ENCODE assay signal across 14 cellular contexts in the genomic region with DNA sequence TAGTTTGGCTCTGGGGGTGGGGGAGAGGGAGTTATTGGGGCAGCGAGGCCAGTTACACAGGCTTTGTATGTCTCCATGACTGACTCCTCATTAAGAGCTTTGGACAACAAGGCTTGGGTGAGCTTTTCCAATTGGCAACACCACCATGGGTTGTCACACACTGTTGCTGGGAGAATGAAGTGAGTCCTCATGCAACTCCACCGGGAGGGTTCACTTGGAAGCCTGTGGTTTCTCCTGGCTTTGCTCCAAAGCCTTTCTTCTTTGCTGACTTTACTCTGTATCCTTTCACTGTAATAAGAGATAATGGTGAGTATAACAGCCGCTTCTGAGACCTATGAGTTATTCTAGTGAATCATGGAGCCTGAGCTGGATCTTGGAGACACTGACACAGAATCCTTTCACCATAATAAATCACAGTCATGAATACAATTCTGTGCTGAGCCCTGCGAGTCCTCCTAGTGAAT. TPM values are rescaled to one million over a fixed set of nuclear protein-coding genes. Genes with fewer than 3 reads are reported as not detected.
DNase-seq lines count a peak whose midpoint lies in the region; ATAC-seq and TF ChIP-seq lines count a peak whose summit lies in the region.
"Had no signal": no experiment of that assay in that cellular context is flagged by ENCODE, and none has a peak within 500 bp of the region (broad histone marks: within the 10 kb centered on the region; RNA-seq: fewer than 3 reads in every experiment).

No MANE protein-coding gene starts in this region.

- no peak overlapping the region for H3K4me3 ChIP-seq in RWPE2 (ENCODE audit: severe bottlenecking)
- H3K4me3 ChIP-seq in fibroblast of pulmonary artery (replicated peaks; ENCODE audit: low read depth, low read length): no peak overlapping the region

- POLR2A ChIA-PET in activated CD8-positive, alpha-beta T cell treated with anti-CD3 and anti-CD28 coated beads, Interleukin-2, amount 10 ng/mL, durations not matched to agents 7 days and 5 days (lab: Charles Lee): no interaction called here

- H3K4me1 Mint-ChIP-seq in activated CD8-positive, alpha-beta T cell treated with anti-CD3 and anti-CD28 coated beads, Interleukin-2, amount 10 ng/mL, durations not matched to agents 7 days and 5 days (ENCODE audit: low read depth): no peaks in the 10 kb centered on the region
- H3K4me1 Mint-ChIP-seq: central memory CD8-positive, alpha-beta T cell had no signal

- no peak overlapping the region for H3K27ac ChIP-seq in RWPE2 (ENCODE audit: poor library complexity, severe bottlenecking)

- H3K9me3 ChIP-seq in RWPE2 (ENCODE audit: severe bottlenecking): no peaks in the 10 kb centered on the region

- no peak overlapping the region for H3K27ac Mint-ChIP-seq in activated CD8-positive, alpha-beta T cell treated with anti-CD3 and anti-CD28 coated beads, Interleukin-2, amount 10 ng/mL, durations not matched to agents 7 days and 5 days

- peak; percentile 93 for DNase-seq in ELR (ENCODE audit: low read depth)
- DNase-seq in RWPE2 (ENCODE audit: low spot score): no peak
- DNase-seq in fibroblast of pulmonary artery (ENCODE audit: low read depth): peak; percentile 71
- peak; percentile 84 for DNase-seq in renal cortical epithelial cell (ENCODE audit: low read depth)
- no peak for DNase-seq in activated CD8-positive, alpha-beta T cell treated with anti-CD3 and anti-CD28 coated beads, Interleukin-2, amount 10 ng/mL, durations not matched to agents 7 days and 5 days
- DNase-seq in cortex of kidney (lab: John Stamatoyannopoulos, UW): no peak
- DNase-seq: DMS 273 treated with DMSO at 0.1 percent for 48 hours; NCI-H446 treated with DMSO at 0.1 percent for 48 hours; SHP77 treated with DMSO at 0.1 percent for 48 hours; stimulated activated CD4-positive, alpha-beta T cell treated with anti-CD3 and anti-CD28 coated beads, Interleukin-2, amount 100 ng/mL, for 48 hours had no signal

- no peaks in the 10 kb centered on the region for H3K9me3 Mint-ChIP-seq in activated CD8-positive, alpha-beta T cell treated with anti-CD3 and anti-CD28 coated beads, Interleukin-2, amount 10 ng/mL, durations not matched to agents 7 days and 5 days (ENCODE audit: insufficient read depth)
- H3K9me3 Mint-ChIP-seq: central memory CD8-positive, alpha-beta T cell had no signal

- H3K36me3 Mint-ChIP-seq in activated CD8-positive, alpha-beta T cell treated with anti-CD3 and anti-CD28 coated beads, Interleukin-2, amount 10 ng/mL, durations not matched to agents 7 days and 5 days (ENCODE audit: low read depth): no peaks in the 10 kb centered on the region

- no peaks in the 10 kb centered on the region for H3K27me3 ChIP-seq in RWPE2 (ENCODE audit: insufficient read depth, poor library complexity, severe bottlenecking)

- H3K27me3 Mint-ChIP-seq in activated CD8-positive, alpha-beta T cell treated with anti-CD3 and anti-CD28 coated beads, Interleukin-2, amount 10 ng/mL, durations not matched to agents 7 days and 5 days (ENCODE audit: low read depth): peaks cover 17% of the 10 kb centered on the region

- TF ChIP-seq CTCF in RWPE2 (IDR thresholded peaks at IDR 0.05; ENCODE audit: poor library complexity, severe bottlenecking) (no peak), fibroblast of pulmonary artery (IDR thresholded peaks at IDR 0.05; ENCODE audit: low read length, missing control alignments) (no peak)

- CTCF ChIA-PET in activated CD8-positive, alpha-beta T cell treated with anti-CD3 and anti-CD28 coated beads, Interleukin-2, amount 10 ng/mL, durations not matched to agents 7 days and 5 days (lab: Charles Lee): interaction anchor here (0.6 to 1.8 kb wide), 3 partner anchors 21 to 88 kb away, joined by 3 to 6 read pairs (median 6); no protein-coding TSS in a partner anchor

- peak; percentile 74 for ATAC-seq in RWPE2 (ENCODE audit: low read depth)
- no peak for ATAC-seq in GM21390 (IDR thresholded peaks at IDR 0.05; ENCODE audit: unreplicated experiment)
- ATAC-seq in activated CD8-positive, alpha-beta T cell treated with anti-CD3 and anti-CD28 coated beads, Interleukin-2, amount 10 ng/mL, durations not matched to agents 7 days and 5 days: no peak

- no peaks in the 10 kb centered on the region for H3K36me3 ChIP-seq in RWPE2 (ENCODE audit: low read depth)

- no peaks in the 10 kb centered on the region for H3K4me1 ChIP-seq in RWPE2 (ENCODE audit: insufficient read depth, poor library complexity, severe bottlenecking)

- H3K4me3 Mint-ChIP-seq in activated CD8-positive, alpha-beta T cell treated with anti-CD3 and anti-CD28 coated beads, Interleukin-2, amount 10 ng/mL, durations not matched to agents 7 days and 5 days: no peak overlapping the region
- H3K4me3 Mint-ChIP-seq: central memory CD8-positive, alpha-beta T cell had no signal

RNA-seq across cellular contexts. Expression of a gene that starts 24.9 kb away (rescaled TPM):
- 114 and 264 TPM in 2 replicates for total RNA-seq in renal cortical epithelial cell
- total RNA-seq in activated CD8-positive, alpha-beta T cell treated with anti-CD3 and anti-CD28 coated beads, Interleukin-2, amount 10 ng/mL, durations not matched to agents 7 days and 5 days: 100 to 1,000 TPM; 212 to 222 TPM

RNA-seq across cellular contexts. Expression of a gene that starts 46.8 kb away (rescaled TPM):
- total RNA-seq in renal cortical epithelial cell: 0.40 and 0.69 TPM in 2 replicates
- total RNA-seq in activated CD8-positive, alpha-beta T cell treated with anti-CD3 and anti-CD28 coated beads, Interleukin-2, amount 10 ng/mL, durations not matched to agents 7 days and 5 days: not detected
- total RNA-seq: lung microvascular endothelial cell, posterior vena cava had no signal

Comparison
In these comparisons a context has a peak if more than half of its experiments do, and no peak if none do; other contexts are left out.
1. DNase-seq: peak in ELR (single experiment), fibroblast of pulmonary artery (single experiment) and renal cortical epithelial cell (single experiment); none in RWPE2 (single experiment), activated CD8-positive, alpha-beta T cell treated with anti-CD3 and anti-CD28 coated beads, Interleukin-2, amount 10 ng/mL, durations not matched to agents 7 days and 5 days (single experiment) and cortex of kidney (single experiment).